Comparison of ENCODE assay signal across 8 cellular contexts in the genomic region with DNA sequence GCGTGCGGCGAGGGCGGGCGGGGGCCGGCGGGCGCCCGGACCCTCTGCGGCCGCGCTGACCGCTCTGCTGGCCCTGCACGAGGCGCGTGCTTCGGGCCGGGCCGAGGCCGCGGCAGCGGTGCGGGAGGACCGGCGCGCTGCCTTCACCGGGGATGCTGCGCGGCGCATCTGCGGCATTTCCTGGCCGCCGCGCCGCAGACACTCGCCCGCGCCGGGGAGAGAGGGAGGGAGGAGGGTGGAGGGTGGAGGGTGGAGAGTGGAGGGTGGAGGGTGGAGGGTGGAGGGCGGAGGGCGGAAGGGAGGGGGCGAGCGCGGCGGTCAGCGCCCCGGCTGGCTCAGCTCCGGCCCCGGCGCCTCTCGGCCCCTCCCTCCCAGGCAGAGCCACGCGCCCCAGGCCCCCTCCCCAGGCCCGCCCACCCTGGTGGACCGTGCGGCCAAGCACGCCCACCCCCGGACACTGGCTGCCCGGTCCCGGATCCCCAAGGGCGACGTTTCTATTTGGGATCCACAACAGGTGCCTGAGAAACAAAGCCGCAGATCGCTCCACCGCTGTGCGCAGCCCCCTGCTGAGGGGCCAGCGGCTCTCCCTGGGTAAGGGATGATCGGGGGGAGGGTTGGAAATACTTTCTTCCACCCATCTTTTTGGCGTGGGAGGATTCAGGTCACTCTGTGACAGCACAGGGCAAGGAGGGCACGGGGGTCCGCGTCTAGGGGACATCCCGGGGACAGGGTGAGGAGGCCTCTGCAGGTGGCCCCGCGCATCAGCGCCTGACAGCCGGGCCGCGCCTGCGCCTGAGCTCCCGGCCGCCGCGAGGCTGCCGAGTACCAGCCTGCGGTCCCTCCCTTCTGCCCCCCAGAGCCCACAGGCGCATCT.
DNase-seq lines count a peak whose midpoint lies in the region; ATAC-seq and TF ChIP-seq lines count a peak whose summit lies in the region.

No MANE protein-coding gene starts in this region.

- CTCF ChIA-PET in CD4-positive, alpha-beta memory T cell (lab: Charles Lee; ENCODE audit: partially characterized antibody), result no interaction called here

- TF ChIP-seq CTCF in mucosa of descending colon (IDR thresholded peaks at IDR 0.05), result peak; percentile 25

- H3K27ac ChIP-seq in CD4-positive, alpha-beta memory T cell (ENCODE audit: low read depth, low read length), result no peak overlapping the region
- peak overlapping the region; percentile 16 for H3K27ac ChIP-seq in epithelial cell of prostate

- peak; percentile 47 to 69 (median 53) for DNase-seq in CD4-positive, alpha-beta memory T cell
- peak; percentile 30 for DNase-seq in GM19240 (ENCODE audit: insufficient read length, low spot score)
- DNase-seq in NCI-H748 treated with DMSO at 0.1 percent for 48 hours (lab: John Stamatoyannopoulos, UW), result peak; percentile 56
- peak in 2 of 3 experiments; percentile 17 to 40 for DNase-seq in activated CD8-positive, alpha-beta memory T cell treated with anti-CD3 and anti-CD28 coated beads for 48 hours (ENCODE audit: low read depth in 2 of 3, low spot score in 2 of 3)
- DNase-seq in epithelial cell of prostate (ENCODE audit: low read depth, low spot score), result peak; percentile 54
- DNase-seq in mucosa of descending colon, result peak; percentile 58 to 71 (median 70)
- DNase-seq in stimulated activated naive B cell treated with anti-CD40 and anti-IgM and Interleukin-4, amounts not matched to agents 10 μg/mL and 1 μg/mL and 100 μg/mL, for 72 hours, result peak; percentile 60

- peaks cover 0 to 3% of the 10 kb centered on the region in 2 donors for H3K36me3 Mint-ChIP-seq in CD4-positive, alpha-beta memory T cell
- no peaks in the 10 kb centered on the region for H3K36me3 Mint-ChIP-seq in stimulated activated naive B cell treated with anti-CD40 and anti-IgM and Interleukin-4, amounts not matched to agents 10 μg/mL and 1 μg/mL and 100 μg/mL, for 72 hours

- no peak overlapping the region for H3K27ac Mint-ChIP-seq in CD4-positive, alpha-beta memory T cell
- H3K27ac Mint-ChIP-seq in stimulated activated naive B cell treated with anti-CD40 and anti-IgM and Interleukin-4, amounts not matched to agents 10 μg/mL and 1 μg/mL and 100 μg/mL, for 72 hours, result no peak overlapping the region

- H3K4me3 Mint-ChIP-seq in CD4-positive, alpha-beta memory T cell, result peak overlapping the region; percentile 44 to 82 (median 72)
- peak overlapping the region; percentile 75 to 80 for H3K4me3 Mint-ChIP-seq in stimulated activated naive B cell treated with anti-CD40 and anti-IgM and Interleukin-4, amounts not matched to agents 10 μg/mL and 1 μg/mL and 100 μg/mL, for 72 hours

- intact Hi-C loops in CD4-positive, alpha-beta memory T cell (cut with micrococcal nuclease), result no loop called here
- intact Hi-C loops in mucosa of descending colon (cut with DNase I, micrococcal nuclease), result loop anchor here in 1 of 2 donors (10.0 kb wide), 1 partner anchor 209 kb away; no protein-coding TSS in a partner anchor

- no peaks in the 10 kb centered on the region for H3K9me3 ChIP-seq in CD4-positive, alpha-beta memory T cell (ENCODE audit: control insufficient read depth in 1 of 2, low read length in 2 of 2)
- H3K9me3 ChIP-seq in mucosa of descending colon, result no peaks in the 10 kb centered on the region

- no peak overlapping the region for H3K4me3 ChIP-seq in CD4-positive, alpha-beta memory T cell (ENCODE audit: low read length in 2 of 2)
- H3K4me3 ChIP-seq in mucosa of descending colon, result peak overlapping the region; percentile 7

- peaks cover 10% of the 10 kb centered on the region for H3K27me3 ChIP-seq in CD4-positive, alpha-beta memory T cell (ENCODE audit: insufficient read depth, low read length)

- peaks cover 32 to 48% of the 10 kb centered on the region in 2 donors for H3K27me3 Mint-ChIP-seq in CD4-positive, alpha-beta memory T cell
- H3K27me3 Mint-ChIP-seq in stimulated activated naive B cell treated with anti-CD40 and anti-IgM and Interleukin-4, amounts not matched to agents 10 μg/mL and 1 μg/mL and 100 μg/mL, for 72 hours, result peaks cover 28 to 36% of the 10 kb centered on the region in 2 donors

- no peaks in the 10 kb centered on the region for H3K36me3 ChIP-seq in CD4-positive, alpha-beta memory T cell (ENCODE audit: insufficient read depth, low read length)
- H3K36me3 ChIP-seq in mucosa of descending colon (ENCODE audit: low read depth), result no peaks in the 10 kb centered on the region

- peaks cover 7 to 12% (median 8%) of the 10 kb centered on the region in 4 donors for H3K4me1 Mint-ChIP-seq in CD4-positive, alpha-beta memory T cell
- H3K4me1 Mint-ChIP-seq in stimulated activated naive B cell treated with anti-CD40 and anti-IgM and Interleukin-4, amounts not matched to agents 10 μg/mL and 1 μg/mL and 100 μg/mL, for 72 hours, result peaks cover 4 to 7% of the 10 kb centered on the region in 2 donors

- peaks cover 0 to 2% (median 0%) of the 10 kb centered on the region in 8 donors for H3K9me3 Mint-ChIP-seq in CD4-positive, alpha-beta memory T cell
- H3K9me3 Mint-ChIP-seq in stimulated activated naive B cell treated with anti-CD40 and anti-IgM and Interleukin-4, amounts not matched to agents 10 μg/mL and 1 μg/mL and 100 μg/mL, for 72 hours, result no peaks in the 10 kb centered on the region

- ATAC-seq in HG03432 (IDR thresholded peaks at IDR 0.05; ENCODE audit: unreplicated experiment) (peak; percentile 89), mucosa of descending colon (peak; percentile 87)
- peak; percentile 96 for ATAC-seq in stimulated activated naive B cell treated with anti-CD40 and anti-IgM and Interleukin-4, amounts not matched to agents 10 μg/mL and 1 μg/mL and 100 μg/mL, for 72 hours (replicated peaks)

- H3K4me1 ChIP-seq in CD4-positive, alpha-beta memory T cell (ENCODE audit: insufficient read depth, low read length), result peaks cover 7% of the 10 kb centered on the region
- no peaks in the 10 kb centered on the region for H3K4me1 ChIP-seq in mucosa of descending colon (ENCODE audit: low read depth)

- POLR2A ChIA-PET in CD4-positive, alpha-beta memory T cell (lab: Charles Lee; ENCODE audit: partially characterized antibody), result no interaction called here
